Comparison of ENCODE assay signal across 26 cellular contexts in the genomic region with DNA sequence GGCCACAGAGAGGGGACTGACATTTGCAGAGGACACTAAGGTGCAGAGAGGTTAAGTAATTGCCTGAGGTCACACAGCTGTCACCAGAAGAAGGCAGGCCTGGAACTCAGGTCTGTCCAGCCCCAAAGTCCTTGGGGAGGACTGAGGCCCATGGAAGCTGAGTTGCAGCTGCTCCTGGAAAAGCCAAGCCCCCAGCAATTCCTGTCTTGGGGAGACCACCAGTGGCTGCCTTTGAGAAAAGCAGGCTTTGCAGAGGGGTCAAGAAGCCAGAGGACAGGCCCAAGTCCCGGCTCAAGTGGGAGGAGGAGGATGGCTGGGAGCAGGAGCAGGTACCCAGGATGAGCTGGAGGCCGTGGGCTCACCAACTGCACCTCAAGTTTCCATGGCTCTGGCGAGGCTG. TPM values are rescaled to one million over a fixed set of nuclear protein-coding genes. Genes with fewer than 3 reads are reported as not detected.
"Had no signal": no experiment of that assay in that cellular context is flagged by ENCODE, and none has a peak within 500 bp of the region (broad histone marks: within the 10 kb centered on the region; RNA-seq: fewer than 3 reads in every experiment).

No MANE protein-coding gene starts in this region.

- H3K9me3 ChIP-seq: colonic mucosa, esophagus squamous epithelium, psoas muscle, spleen, thoracic aorta, transverse colon, upper lobe of right lung, uterus had no signal

- H3K36me3 ChIP-seq: colonic mucosa, esophagus squamous epithelium, thoracic aorta, transverse colon, upper lobe of right lung, uterus had no signal

- H3K27ac ChIP-seq: colonic mucosa, esophagus squamous epithelium, psoas muscle, skin epidermis, thoracic aorta, transverse colon, upper lobe of right lung, uterus had no signal

- ATAC-seq: natural killer cell; psoas muscle; right cardiac atrium; stimulated activated memory B cell treated with anti-CD40 and anti-IgM and Interleukin-4, amounts not matched to agents 10 μg/mL and 1 μg/mL and 100 μg/mL, for 72 hours; upper lobe of right lung had no signal

- H3K27me3 ChIP-seq: colonic mucosa, uterus had no signal

- H3K4me1 ChIP-seq: colonic mucosa, psoas muscle, upper lobe of right lung, uterus had no signal

- H3K4me1 Mint-ChIP-seq: natural killer cell had no signal

- H3K9me3 Mint-ChIP-seq: memory B cell; natural killer cell; neural crest cell; stimulated activated memory B cell treated with anti-CD40 and anti-IgM and Interleukin-4, amounts not matched to agents 10 μg/mL and 1 μg/mL and 100 μg/mL, for 72 hours; stimulated activated naive CD8-positive, alpha-beta T cell treated with anti-CD3 and anti-CD28 coated beads, Interleukin-15, Interleukin-2, amounts not matched to agents 100 ng/mL and 50 ng/mL, for 24 hours had no signal

- DNase-seq: colonic mucosa; dermis blood vessel endothelial cell; effector memory CD4-positive, alpha-beta T cell; erythroblast; esophagus squamous epithelium; natural killer cell; nucleus accumbens; posterior cingulate gyrus; psoas muscle; spleen; stimulated activated CD4-positive, alpha-beta T cell treated with anti-CD3 and anti-CD28 coated beads, Interleukin-4, amount 100 ng/mL, for 4 hours; transverse colon; upper lobe of right lung; uterus had no signal

- H3K27ac Mint-ChIP-seq: memory B cell; natural killer cell; stimulated activated memory B cell treated with anti-CD40 and anti-IgM and Interleukin-4, amounts not matched to agents 10 μg/mL and 1 μg/mL and 100 μg/mL, for 72 hours; stimulated activated naive CD8-positive, alpha-beta T cell treated with anti-CD3 and anti-CD28 coated beads, Interleukin-15, Interleukin-2, amounts not matched to agents 100 ng/mL and 50 ng/mL, for 24 hours had no signal

- H3K36me3 Mint-ChIP-seq: memory B cell; natural killer cell; stimulated activated memory B cell treated with anti-CD40 and anti-IgM and Interleukin-4, amounts not matched to agents 10 μg/mL and 1 μg/mL and 100 μg/mL, for 72 hours had no signal

- H3K4me3 Mint-ChIP-seq: memory B cell; natural killer cell; neural crest cell; stimulated activated memory B cell treated with anti-CD40 and anti-IgM and Interleukin-4, amounts not matched to agents 10 μg/mL and 1 μg/mL and 100 μg/mL, for 72 hours; stimulated activated naive CD8-positive, alpha-beta T cell treated with anti-CD3 and anti-CD28 coated beads, Interleukin-15, Interleukin-2, amounts not matched to agents 100 ng/mL and 50 ng/mL, for 24 hours had no signal

- H3K4me3 ChIP-seq: colonic mucosa, esophagus squamous epithelium, lung, psoas muscle, skin epidermis, thoracic aorta, transverse colon, upper lobe of right lung, uterus had no signal

RNA-seq across cellular contexts. Expression of a gene that starts 3.4 kb away (rescaled TPM):
- total RNA-seq: chondrocyte, dermis blood vessel endothelial cell, fibroblast of villous mesenchyme, osteocyte had no signal
- polyA plus RNA-seq: keratinocyte had no signal
